Comparison of ENCODE assay signal across 1 cellular context in genomic region chr10:123522702-123523312, GRCh38.
TF ChIP-seq lines count a peak whose summit lies in the region.

No MANE protein-coding gene starts in this region.

TF ChIP-seq in H1, 55 proteins besides CTCF, POLR2A, EP300 and RAD21 (continued from another document):
- TF ChIP-seq ATF3 (IDR thresholded peaks at IDR 0.05; ENCODE audit: insufficient read depth, low read depth, low read length): no peak
- TF ChIP-seq CBX8 (IDR thresholded peaks at IDR 0.05; ENCODE audit: borderline replicate concordance, low read depth, low read length): no peak
- no peak for TF ChIP-seq TEAD4 (IDR thresholded peaks at IDR 0.05; ENCODE audit: low read depth, low read length)
- TF ChIP-seq MAFK (IDR thresholded peaks at IDR 0.05; ENCODE audit: low read depth, low read length): no peak
- no peak for TF ChIP-seq CTBP2 (IDR thresholded peaks at IDR 0.05; ENCODE audit: borderline replicate concordance, insufficient read depth, insufficient read length, low read length)
- TF ChIP-seq CBX5 (IDR thresholded peaks at IDR 0.05; ENCODE audit: low read depth, low read length): no peak
- TF ChIP-seq SIX5 (IDR thresholded peaks at IDR 0.05; ENCODE audit: low read depth, low read length): no peak
